Comparison of ENCODE assay signal across 25 cellular contexts in genomic region chr6:90277301-90278011, GRCh38. TPM values are rescaled to one million over a fixed set of nuclear protein-coding genes. Genes with fewer than 3 reads are reported as not detected.
DNase-seq lines count a peak whose midpoint lies in the region; ATAC-seq and TF ChIP-seq lines count a peak whose summit lies in the region.
"Had no signal": no experiment of that assay in that cellular context is flagged by ENCODE, and none has a peak within 500 bp of the region (broad histone marks: within the 10 kb centered on the region; RNA-seq: fewer than 3 reads in every experiment).

No MANE protein-coding gene starts in this region.

- peak overlapping the region; percentile 28 for H3K27ac ChIP-seq in smooth muscle cell (ENCODE audit: low read depth)
- H3K27ac ChIP-seq: C4-2B, dorsolateral prefrontal cortex, lower lobe of right lung, neutrophil, prostate gland, SJSA1, thyroid gland had no signal

- H3K4me1 Mint-ChIP-seq in IgD-negative memory B cell, result peaks cover 22 to 55% (median 46%) of the 10 kb centered on the region in 3 donors
- peaks cover 85% of the 10 kb centered on the region for H3K4me1 Mint-ChIP-seq in activated naive CD8-positive, alpha-beta T cell treated with anti-CD3 and anti-CD28 coated beads for 36 hours
- peaks cover 51% of the 10 kb centered on the region for H3K4me1 Mint-ChIP-seq in activated CD8-positive, alpha-beta memory T cell treated with anti-CD3 and anti-CD28 coated beads, Interleukin-2, amount 10 ng/mL, durations not matched to agents 7 days and 5 days

- WGBS in smooth muscle cell (ENCODE audit: low lambda C conversion rate), result 43% methylated on average over 6 of the region's 6 CpGs

- peaks cover 5 to 32% of the 10 kb centered on the region in 2 donors for H3K36me3 Mint-ChIP-seq in activated naive CD4-positive, alpha-beta T cell treated with anti-CD3 and anti-CD28 coated beads, Interleukin-2, amount 50 U/mL, for 72 hours
- no peaks in the 10 kb centered on the region for H3K36me3 Mint-ChIP-seq in IgD-negative memory B cell
- H3K36me3 Mint-ChIP-seq in activated naive CD8-positive, alpha-beta T cell treated with anti-CD3 and anti-CD28 coated beads for 36 hours, result peaks cover 58% of the 10 kb centered on the region
- peaks cover 26% of the 10 kb centered on the region for H3K36me3 Mint-ChIP-seq in activated CD8-positive, alpha-beta memory T cell treated with anti-CD3 and anti-CD28 coated beads, Interleukin-2, amount 10 ng/mL, durations not matched to agents 7 days and 5 days

- no peak overlapping the region for H3K4me3 ChIP-seq in smooth muscle cell
- H3K4me3 ChIP-seq: dorsolateral prefrontal cortex, lower lobe of right lung, prostate gland, SJSA1, thyroid gland had no signal

- no peaks in the 10 kb centered on the region for H4K20me1 ChIP-seq in smooth muscle cell (ENCODE audit: low read depth)

- no peaks in the 10 kb centered on the region for H3K79me2 ChIP-seq in smooth muscle cell (ENCODE audit: low read depth)

- no peaks in the 10 kb centered on the region for H3K27me3 ChIP-seq in smooth muscle cell (ENCODE audit: low read depth)
- H3K27me3 ChIP-seq: dorsolateral prefrontal cortex, SJSA1, thyroid gland had no signal

- H3K36me3 ChIP-seq in smooth muscle cell (ENCODE audit: low read depth), result no peaks in the 10 kb centered on the region
- H3K36me3 ChIP-seq: lower lobe of right lung, neutrophil, prostate gland, SJSA1, thyroid gland had no signal

- ATAC-seq in activated naive CD4-positive, alpha-beta T cell treated with anti-CD3 and anti-CD28 coated beads, Interleukin-2, amount 50 U/mL, for 72 hours, result no peak
- no peak for ATAC-seq in activated CD8-positive, alpha-beta memory T cell treated with anti-CD3 and anti-CD28 coated beads, Interleukin-2, amount 10 ng/mL, durations not matched to agents 7 days and 5 days
- ATAC-seq: lower lobe of right lung had no signal

- H3K9me3 Mint-ChIP-seq in activated naive CD4-positive, alpha-beta T cell treated with anti-CD3 and anti-CD28 coated beads, Interleukin-2, amount 50 U/mL, for 72 hours, result peaks cover 0 to 5% of the 10 kb centered on the region in 2 donors
- H3K9me3 Mint-ChIP-seq in IgD-negative memory B cell, result peaks cover 0 to 4% (median 0%) of the 10 kb centered on the region in 3 donors
- H3K9me3 Mint-ChIP-seq in activated naive CD8-positive, alpha-beta T cell treated with anti-CD3 and anti-CD28 coated beads for 36 hours, result peaks cover 8% of the 10 kb centered on the region
- H3K9me3 Mint-ChIP-seq in activated CD8-positive, alpha-beta memory T cell treated with anti-CD3 and anti-CD28 coated beads, Interleukin-2, amount 10 ng/mL, durations not matched to agents 7 days and 5 days (ENCODE audit: low read depth), result no peaks in the 10 kb centered on the region
- H3K9me3 Mint-ChIP-seq: T-helper 1 cell treated with Interleukin-12 subunit alpha and Interleukin-12 subunit beta and Interleukin-4 antibody, amounts not matched to agents 30 μg/mL and 1 μg/mL, for 36 hours had no signal

- H3K27ac Mint-ChIP-seq in activated naive CD4-positive, alpha-beta T cell treated with anti-CD3 and anti-CD28 coated beads, Interleukin-2, amount 50 U/mL, for 72 hours, result peak overlapping the region; percentile 53 to 77
- H3K27ac Mint-ChIP-seq in IgD-negative memory B cell, result peak overlapping the region in 2 of 3 donors; percentile 46 to 68
- H3K27ac Mint-ChIP-seq in activated naive CD8-positive, alpha-beta T cell treated with anti-CD3 and anti-CD28 coated beads for 36 hours, result peak overlapping the region; percentile 98
- H3K27ac Mint-ChIP-seq in activated CD8-positive, alpha-beta memory T cell treated with anti-CD3 and anti-CD28 coated beads, Interleukin-2, amount 10 ng/mL, durations not matched to agents 7 days and 5 days, result no peak overlapping the region

- CTCF ChIA-PET in activated CD8-positive, alpha-beta memory T cell treated with anti-CD3 and anti-CD28 coated beads, Interleukin-2, amount 10 ng/mL, durations not matched to agents 7 days and 5 days (lab: Charles Lee), result interaction anchor here (1.3 kb wide), 1 partner anchor 14 kb away, joined by 3 read pairs; no protein-coding TSS in a partner anchor

- no peak overlapping the region for H3K9ac ChIP-seq in smooth muscle cell (ENCODE audit: low read depth)

- H3K4me2 ChIP-seq in smooth muscle cell, result peak overlapping the region; percentile 27

- H3K27me3 Mint-ChIP-seq in IgD-negative memory B cell, result peaks cover 1% of the 10 kb centered on the region
- H3K27me3 Mint-ChIP-seq in activated naive CD8-positive, alpha-beta T cell treated with anti-CD3 and anti-CD28 coated beads for 36 hours, result no peaks in the 10 kb centered on the region
- peaks cover 8% of the 10 kb centered on the region for H3K27me3 Mint-ChIP-seq in activated CD8-positive, alpha-beta memory T cell treated with anti-CD3 and anti-CD28 coated beads, Interleukin-2, amount 10 ng/mL, durations not matched to agents 7 days and 5 days

- no peaks in the 10 kb centered on the region for H3F3A ChIP-seq in smooth muscle cell (ENCODE audit: low read depth)

- peak overlapping the region in 1 of 4 donors; percentile 15 for H3K4me3 Mint-ChIP-seq in IgD-negative memory B cell
- H3K4me3 Mint-ChIP-seq in activated naive CD8-positive, alpha-beta T cell treated with anti-CD3 and anti-CD28 coated beads for 36 hours, result peak overlapping the region; percentile 33
- H3K4me3 Mint-ChIP-seq in activated CD8-positive, alpha-beta memory T cell treated with anti-CD3 and anti-CD28 coated beads, Interleukin-2, amount 10 ng/mL, durations not matched to agents 7 days and 5 days, result no peak overlapping the region
- H3K4me3 Mint-ChIP-seq: T-helper 1 cell treated with Interleukin-12 subunit alpha and Interleukin-12 subunit beta and Interleukin-4 antibody, amounts not matched to agents 30 μg/mL and 1 μg/mL, for 36 hours had no signal

- no peak for TF ChIP-seq CTCF in smooth muscle cell (IDR thresholded peaks at IDR 0.05; ENCODE audit: borderline replicate concordance, insufficient read depth, poor library complexity, severe bottlenecking)

- no peak overlapping the region for H2AFZ ChIP-seq in smooth muscle cell (ENCODE audit: low read depth)

- no peaks in the 10 kb centered on the region for H3K9me3 ChIP-seq in smooth muscle cell (replicated peaks; ENCODE audit: low read depth)
- H3K9me3 ChIP-seq: lower lobe of right lung, neutrophil, prostate gland, SJSA1, thyroid gland had no signal

- no peak for DNase-seq in activated naive CD4-positive, alpha-beta T cell treated with anti-CD3 and anti-CD28 coated beads, Interleukin-2, amount 50 U/mL, for 72 hours (ENCODE audit: low spot score in 2 of 2)
- DNase-seq in activated naive CD4-positive, alpha-beta T cell (lab: John Stamatoyannopoulos, UW), result no peak
- DNase-seq in activated naive CD8-positive, alpha-beta T cell treated with anti-CD3 and anti-CD28 coated beads for 36 hours, result no peak
- no peak for DNase-seq in smooth muscle cell (lab: John Stamatoyannopoulos, UW; ENCODE audit: unreplicated experiment)
- no peak for DNase-seq in activated CD8-positive, alpha-beta memory T cell treated with anti-CD3 and anti-CD28 coated beads, Interleukin-2, amount 10 ng/mL, durations not matched to agents 7 days and 5 days
- no peak for DNase-seq in HT-29 (ENCODE audit: low spot score)
- no peak for DNase-seq in superior temporal gyrus (ENCODE audit: extremely low spot score)
- DNase-seq: activated CD4-positive, alpha-beta T cell treated with anti-CD3 and anti-CD28 coated beads, Interleukin-2, amount 50 U/mL, for 1 hour; cerebellar nuclear complex; DMS153; dorsolateral prefrontal cortex; HCEC 1CT; lower lobe of right lung; NCI-H187; NCI-H2171 treated with DMSO at 0.1 percent for 48 hours; NCI-H524 treated with DMSO at 0.1 percent for 48 hours; stimulated activated CD4-positive, alpha-beta T cell treated with anti-CD3 and anti-CD28 coated beads, Interleukin-2, amount 100 ng/mL, for 24 hours; stimulated activated naive CD4-positive, alpha-beta T cell; thyroid gland had no signal

- peaks cover 10% of the 10 kb centered on the region for H3K4me1 ChIP-seq in smooth muscle cell (ENCODE audit: low read depth)
- H3K4me1 ChIP-seq: lower lobe of right lung, SJSA1, thyroid gland had no signal

RNA-seq across cellular contexts. Expression of gene BACH2, which starts 19.2 kb away (rescaled TPM):
- total RNA-seq in activated naive CD4-positive, alpha-beta T cell treated with anti-CD3 and anti-CD28 coated beads, Interleukin-2, amount 50 U/mL, for 72 hours, result 10 to 100 TPM; 48.7 to 90.8 TPM
- polyA plus RNA-seq in IgD-negative memory B cell (21.2 TPM), smooth muscle cell (3.0 and 3.6 TPM in 2 replicates)
- 10 to 100 TPM; 73.1 to 78.0 TPM for total RNA-seq in activated naive CD8-positive, alpha-beta T cell treated with anti-CD3 and anti-CD28 coated beads for 36 hours
- 4.3 and 4.5 TPM in 2 replicates for total RNA-seq in smooth muscle cell
- 10 to 100 TPM; 21.5 to 22.6 TPM for total RNA-seq in activated CD8-positive, alpha-beta memory T cell treated with anti-CD3 and anti-CD28 coated beads, Interleukin-2, amount 10 ng/mL, durations not matched to agents 7 days and 5 days
- total RNA-seq in HT-29 (2014; rRNA removed; shearing (Covaris generic)), result not detected in 2 replicates
